ENCODE assay signal across 20 cellular contexts in genomic region chr10:47255033-47255813, GRCh38. TPM values are rescaled to one million over a fixed set of nuclear protein-coding genes. Genes with fewer than 3 reads are reported as not detected.
DNase-seq lines count a peak whose midpoint lies in the region; ATAC-seq and TF ChIP-seq lines count a peak whose summit lies in the region.
"Had no signal": no experiment of that assay in that cellular context is flagged by ENCODE, and none has a peak within 500 bp of the region (broad histone marks: within the 10 kb centered on the region; RNA-seq: fewer than 3 reads in every experiment).

No MANE protein-coding gene starts in this region.

- WGBS in endodermal cell (ENCODE audit: insufficient coverage in 1 of 2, insufficient read length in 1 of 2), 2 experiments, result 91 to 93% methylated on average over 8 to 10 of the region's 10 CpGs

- no peak overlapping the region for H3K27ac Mint-ChIP-seq in endodermal cell
- H3K27ac Mint-ChIP-seq: activated CD4-positive, alpha-beta memory T cell treated with anti-CD3 and anti-CD28 coated beads for 36 hours had no signal

- no peaks in the 10 kb centered on the region for H3K36me3 ChIP-seq in endodermal cell (ENCODE audit: control insufficient read depth, insufficient read depth, low read length)

- TF ChIP-seq POLR2A in NB4 (IDR thresholded peaks at IDR 0.05; ENCODE audit: extremely low read depth, insufficient read length), result no peak

- no peaks in the 10 kb centered on the region for H3K27me3 Mint-ChIP-seq in endodermal cell (ENCODE audit: insufficient read depth)
- H3K27me3 Mint-ChIP-seq: activated CD4-positive, alpha-beta memory T cell treated with anti-CD3 and anti-CD28 coated beads for 36 hours; activated T-helper 17 cell treated with anti-CD3 and anti-CD28 coated beads, Interleukin-2, amount 50 U/mL, for 72 hours had no signal

- DNase-seq in activated CD8-positive, alpha-beta memory T cell treated with anti-CD3 and anti-CD28 coated beads for 24 hours, result peak; percentile 54
- no peak for DNase-seq in activated CD8-positive, alpha-beta memory T cell treated with anti-CD3 and anti-CD28 coated beads, Interleukin-2, amount 50 U/mL, for 48 hours
- DNase-seq in NB4 (ENCODE audit: low read depth) (peak; percentile 86), endodermal cell (peak; percentile 26), sciatic nerve (ENCODE audit: low spot score) (no peak), NCI-H510A treated with DMSO at 0.1 percent for 48 hours (lab: John Stamatoyannopoulos, UW) (no peak), NCI-H1436 (lab: John Stamatoyannopoulos, UW) (no peak)
- DNase-seq: activated CD4-positive, alpha-beta memory T cell treated with anti-CD3 and anti-CD28 coated beads for 36 hours; anterior cingulate cortex; cerebellar nuclear complex; mammary epithelial cell; NCI-H1105; NCI-H2227 treated with DMSO at 0.1 percent for 48 hours; stimulated activated CD4-positive, alpha-beta T cell treated with anti-CD3 and anti-CD28 coated beads, Interleukin-15, amount 100 ng/mL, for 24 hours; stimulated activated naive CD4-positive, alpha-beta T cell had no signal

- no peak overlapping the region for H3K4me3 Mint-ChIP-seq in endodermal cell
- H3K4me3 Mint-ChIP-seq: activated CD4-positive, alpha-beta memory T cell treated with anti-CD3 and anti-CD28 coated beads for 36 hours; activated T-helper 17 cell treated with anti-CD3 and anti-CD28 coated beads, Interleukin-2, amount 50 U/mL, for 72 hours had no signal

- no peaks in the 10 kb centered on the region for H3K36me3 Mint-ChIP-seq in endodermal cell (ENCODE audit: low read depth)

- ATAC-seq in sciatic nerve (peak; percentile 44), GM18867 (IDR thresholded peaks at IDR 0.05; ENCODE audit: unreplicated experiment) (no peak)
- ATAC-seq: activated T-helper 17 cell treated with anti-CD3 and anti-CD28 coated beads, Interleukin-2, amount 50 U/mL, for 72 hours; GM12878 had no signal

- H3K4me1 ChIP-seq in endodermal cell (ENCODE audit: control insufficient read depth, insufficient read depth, low read length), result peaks cover 9% of the 10 kb centered on the region

- no peak for TF ChIP-seq CTCF in NB4 (IDR thresholded peaks at IDR 0.05; ENCODE audit: low read depth, low read length)
- TF ChIP-seq CTCF in endodermal cell (conservative IDR thresholded peaks at IDR 0.05), result no peak

- no peak overlapping the region for H3K27ac ChIP-seq in endodermal cell (ENCODE audit: low read depth, low read length)
- H3K27ac ChIP-seq: RWPE1 had no signal

- H3K4me1 Mint-ChIP-seq in endodermal cell, result no peaks in the 10 kb centered on the region

- intact Hi-C loops in sciatic nerve (cut with DNase I), result no loop called here

- no peaks in the 10 kb centered on the region for H3K27me3 ChIP-seq in endodermal cell (ENCODE audit: control insufficient read depth, insufficient read depth, low read length, poor library complexity, severe bottlenecking)

- H3K9me3 ChIP-seq in endodermal cell (ENCODE audit: control insufficient read depth, low read length), result no peaks in the 10 kb centered on the region

- no peak overlapping the region for H3K4me3 ChIP-seq in NB4 (ENCODE audit: low read depth, low read length)
- no peak overlapping the region for H3K4me3 ChIP-seq in endodermal cell (ENCODE audit: low read length)
- H3K4me3 ChIP-seq: GM12878 had no signal

- no peak overlapping the region for H3K9ac ChIP-seq in endodermal cell (ENCODE audit: extremely low read depth, low read length, poor library complexity, severe bottlenecking)

- H3K9me3 Mint-ChIP-seq in endodermal cell, result no peaks in the 10 kb centered on the region
- H3K9me3 Mint-ChIP-seq: activated CD4-positive, alpha-beta memory T cell treated with anti-CD3 and anti-CD28 coated beads for 36 hours; activated T-helper 17 cell treated with anti-CD3 and anti-CD28 coated beads, Interleukin-2, amount 50 U/mL, for 72 hours had no signal

RNA-seq across cellular contexts. Expression of gene GDF10, which starts 44.8 kb away (rescaled TPM):
- total RNA-seq in endodermal cell (not detected), sciatic nerve (14.4 TPM)
- 12.8 TPM for polyA plus RNA-seq in endodermal cell (2013, experiment 1 of 2)
- polyA plus RNA-seq in endodermal cell (2013, experiment 2 of 2), result 8.9 TPM
- total RNA-seq: GM12878, mammary epithelial cell, renal cortical epithelial cell had no signal
- polyA plus RNA-seq: GM12878, mammary epithelial cell had no signal

Comparison
In these comparisons a context has a peak if more than half of its experiments do, and no peak if none do; other contexts are left out.
1. DNase-seq: peak in activated CD8-positive, alpha-beta memory T cell treated with anti-CD3 and anti-CD28 coated beads for 24 hours (single experiment), NB4 (single experiment) and endodermal cell (single experiment); none in activated CD8-positive, alpha-beta memory T cell treated with anti-CD3 and anti-CD28 coated beads, Interleukin-2, amount 50 U/mL, for 48 hours (single experiment), sciatic nerve (single experiment), NCI-H510A treated with DMSO at 0.1 percent for 48 hours (single experiment) and NCI-H1436 (single experiment).
2. RNA of gene GDF10, which starts 44.8 kb away (total RNA-seq): 14.4 TPM in sciatic nerve (single experiment); not detected in endodermal cell; every median in the first group is over 10 times any median in the second.